In genomic region chr16:29815032-29815721, GRCh38 we compare ENCODE assay signal across 8 cellular contexts. TPM values are rescaled to one million over a fixed set of nuclear protein-coding genes. Genes with fewer than 3 reads are reported as not detected.
A peak's percentile ranks its signal among the peaks of the same experiment; 100 is the strongest.
DNase-seq lines count a peak whose midpoint lies in the region; ATAC-seq, FAIRE-seq and TF ChIP-seq lines count a peak whose summit lies in the region.

No MANE protein-coding gene starts in this region.

- peak overlapping the region; percentile 97 for H3K27ac ChIP-seq in WERI-Rb-1
- H3K27ac ChIP-seq in H1 (ENCODE audit: low read depth, low read length) = no peak overlapping the region

- H3K23ac ChIP-seq in H1 (ENCODE audit: insufficient read length) = no peak overlapping the region

- no peak for TF ChIP-seq EP300 in H1 (IDR thresholded peaks at IDR 0.05; ENCODE audit: borderline replicate concordance in 1 of 2, low read depth in 2 of 2, low read length in 2 of 2)

- no peaks in the 10 kb centered on the region for H3K27me3 Mint-ChIP-seq in nephron (ENCODE audit: low read depth)

- H2AFZ ChIP-seq in H1 (ENCODE audit: low read length) = no peak overlapping the region

- H3K79me1 ChIP-seq in H1 (ENCODE audit: low read depth, low read length) = no peaks in the 10 kb centered on the region; the same call in none of the 2 replicates

- TF ChIP-seq CTCF in WERI-Rb-1 (IDR thresholded peaks at IDR 0.05; ENCODE audit: low read depth, low read length) = no peak
- no peak for TF ChIP-seq CTCF in H1 (IDR thresholded peaks at IDR 0.05; ENCODE audit: control extremely low read depth in 1 of 3, insufficient read depth in 1 of 3, low read depth in 1 of 3, low read length in 3 of 3)
- TF ChIP-seq CTCF in nephron (IDR thresholded peaks at IDR 0.05; ENCODE audit: unreplicated experiment in 3 of 3) = no peak

- H3K14ac ChIP-seq in H1 (ENCODE audit: insufficient read length) = no peak overlapping the region

- peak overlapping the region; percentile 16 to 39 (median 36); a peak in 5 of 7 replicates for H3K9ac ChIP-seq in H1 (replicated peaks in 1 of 4; ENCODE audit: extremely low read depth in 1 of 4, low read depth in 3 of 4, low read length in 3 of 4)

- POLR2A ChIA-PET in H1 (lab: Charles Lee; ENCODE audit: partially characterized antibody) = interaction anchor here (0.5 to 16.6 kb wide), 27 partner anchors 8 to 213 kb away, joined by 3 to 167 read pairs (median 4); partner anchors contain the start of genes CDIPT, HIRIP3, KCTD13 and KIF22

- no peak for FAIRE-seq in H1 (lab: Jason Lieb, UNC)

- H3K4me1 Mint-ChIP-seq in nephron = peaks cover 57% of the 10 kb centered on the region

- peaks cover 2 to 4% of the 10 kb centered on the region in 2 experiments for H4K20me1 ChIP-seq in H1 (replicated peaks in 1 of 2; ENCODE audit: control insufficient read depth in 1 of 2, insufficient read depth in 2 of 2, low read length in 2 of 2)

- peak overlapping the region; percentile 92; the same call in 1 of the 2 replicates for H2BK12ac ChIP-seq in H1 (ENCODE audit: low read depth, low read length)

- H3K56ac ChIP-seq in H1 (replicated peaks; ENCODE audit: insufficient read length, low read depth, low read length) = peak overlapping the region; percentile 14

- TF ChIP-seq POLR2A in H1 (IDR thresholded peaks at IDR 0.05; ENCODE audit: control extremely low read depth in 1 of 2, low read depth in 2 of 2, low read length in 2 of 2) = no peak

- peak overlapping the region; percentile 81 for H3K4me3 ChIP-seq in WERI-Rb-1 (ENCODE audit: low read depth, low read length)
- H3K4me3 ChIP-seq in H1 (ENCODE audit: extremely low read depth in 1 of 4, insufficient read depth in 2 of 4, low read depth in 3 of 4, low read length in 4 of 4) = peak overlapping the region; percentile 59 to 91 (median 83)

- H3K36me3 ChIP-seq in WERI-Rb-1 (peaks cover 30% of the 10 kb centered on the region), H1 (ENCODE audit: control insufficient read depth in 2 of 4, insufficient read depth in 4 of 4, low read length in 3 of 4) (peaks cover 11 to 26% (median 17%) of the 10 kb centered on the region in 4 experiments)

- peak overlapping the region; percentile 82; the same call in 1 of the 2 replicates for H2BK15ac ChIP-seq in H1 (ENCODE audit: low read length)

- H2AK5ac ChIP-seq in H1 (ENCODE audit: low read depth, low read length) = no peak overlapping the region; the same call in 1 of the 2 replicates

- H2BK20ac ChIP-seq in H1 (ENCODE audit: low read length) = peak overlapping the region; percentile 13; the same call in 1 of the 2 replicates

- TF ChIP-seq RAD21 in H1 (IDR thresholded peaks at IDR 0.05 in 1 of 2, conservative IDR thresholded peaks at IDR 0.05 in 1 of 2; ENCODE audit: low read depth in 2 of 2, low read length in 2 of 2) = no peak

- peaks cover 0 to 41% (median 28%) of the 10 kb centered on the region in 4 experiments; a peak in 6 of 7 replicates for H3K4me1 ChIP-seq in H1 (replicated peaks in 1 of 4; ENCODE audit: control insufficient read depth in 3 of 4, insufficient read depth in 4 of 4, low read length in 3 of 4)

- DNase-seq in activated effector memory CD4-positive, alpha-beta T cell treated with anti-CD3 and anti-CD28 coated beads, Interleukin-2, amount 50 U/mL, for 16 hours = peak; percentile 85
- no peak for DNase-seq in activated effector memory CD4-positive, alpha-beta T cell treated with Interleukin-2 at 50 U/mL for 16 hours
- DNase-seq in WERI-Rb-1 (no peak), H1 (ENCODE audit: low read depth in 1 of 2, low spot score in 2 of 2) (peak in 1 of 2 experiments; percentile 61), germinal center (ENCODE audit: low spot score) (no peak), GM19238 (ENCODE audit: insufficient read length, low spot score) (no peak)

- 3% methylated on average over 34 of the region's 39 CpGs; no CpG with 5 or more reads in 1 of the 2 experiments for WGBS in H1 (ENCODE audit: extremely low coverage in 1 of 2, insufficient coverage in 1 of 2, insufficient read length in 1 of 2, insufficient replicate concordance in 2 of 2, low coverage in 1 of 2, low lambda C conversion rate in 2 of 2, missing lambda C conversion rate in 1 of 2), 2 experiments

- H3K4me3 Mint-ChIP-seq in nephron = peak overlapping the region; percentile 93 to 96 (median 94)

- H4K8ac ChIP-seq in H1 (ENCODE audit: extremely low read depth, insufficient read depth, low read length) = peak overlapping the region; percentile 17; the same call in 1 of the 2 replicates

- H4K91ac ChIP-seq in H1 (replicated peaks; ENCODE audit: insufficient read length, low read length) = peak overlapping the region; percentile 48

- ATAC-seq in HG02642 (IDR thresholded peaks at IDR 0.05; ENCODE audit: poor library complexity, unreplicated experiment) = no peak

- H3K27ac Mint-ChIP-seq in nephron = peak overlapping the region; percentile 94 to 97 (median 94)

- peak overlapping the region; percentile 90 for H3K18ac ChIP-seq in H1 (ENCODE audit: extremely low read depth, low read length)

- H2BK5ac ChIP-seq in H1 (ENCODE audit: low read depth, low read length) = peak overlapping the region; percentile 89

- CTCF ChIA-PET in H1 (lab: Charles Lee; ENCODE audit: partially characterized antibody) = interaction anchor here (0.6 to 17.5 kb wide), 15 partner anchors 7 to 216 kb away, joined by 3 to 212 read pairs (median 4); partner anchors contain the start of genes KIF22, MAZ and TLCD3B

- no peaks in the 10 kb centered on the region for H3K9me3 Mint-ChIP-seq in nephron

- peaks cover 29% of the 10 kb centered on the region for H3K36me3 Mint-ChIP-seq in nephron (ENCODE audit: low read depth)

- H2BK120ac ChIP-seq in H1 (replicated peaks; ENCODE audit: low read depth, low read length) = no peak overlapping the region

- H3K4me2 ChIP-seq in H1 (ENCODE audit: insufficient read depth in 1 of 2, low read depth in 2 of 2, low read length in 2 of 2) = peak overlapping the region; percentile 91 to 92

- no peaks in the 10 kb centered on the region for H3K9me3 ChIP-seq in WERI-Rb-1 (ENCODE audit: severe bottlenecking)
- no peaks in the 10 kb centered on the region for H3K9me3 ChIP-seq in H1 (ENCODE audit: insufficient read depth in 2 of 2, low read depth in 1 of 2, low read length in 1 of 2)

- no peaks in the 10 kb centered on the region for H3K27me3 ChIP-seq in WERI-Rb-1 (ENCODE audit: insufficient read depth, low read depth, severe bottlenecking)
- H3K27me3 ChIP-seq in H1 (replicated peaks in 1 of 4; ENCODE audit: control insufficient read depth in 3 of 4, extremely low read depth in 1 of 4, insufficient read depth in 3 of 4, low read length in 3 of 4) = no peaks in the 10 kb centered on the region

- peaks cover 27% of the 10 kb centered on the region for H3K23me2 ChIP-seq in H1 (ENCODE audit: low read depth, low read length)

- no peak overlapping the region for H3K4ac ChIP-seq in H1 (replicated peaks; ENCODE audit: insufficient read length, low read depth, low read length)

- H3K79me2 ChIP-seq in H1 (ENCODE audit: control insufficient read depth in 1 of 2, insufficient read depth in 2 of 2, low read length in 2 of 2) = peaks cover 0 to 26% of the 10 kb centered on the region in 2 experiments; a peak in 1 of 4 replicates

- H4K5ac ChIP-seq in H1 (ENCODE audit: insufficient read length, low read depth, low read length) = no peak overlapping the region

RNA-seq across cellular contexts. Expression of gene PAGR1, which starts 0.8 kb away (rescaled TPM):
- total RNA-seq in H1 (2021; fragmentation: NEBNext Ultra II Directional; extraction: Animal tissue kit (Norgen Biotek cat#: 25700)) = 56.4 and 56.6 TPM in 2 replicates
- polyA plus RNA-seq in H1 (2011; rRNA removed) = 35.4 and 53.5 TPM in 2 replicates
- polyA plus RNA-seq in H1 (2011; cell fraction: cytosol; rRNA removed) = 61.5 TPM
- polyA plus RNA-seq in H1 (2011; cell fraction: nucleus; rRNA removed) = 143 TPM
- polyA plus RNA-seq in H1 (2012, experiment 1 of 2) = 53.2 to 67.0 TPM (median 62.3 TPM) in 4 replicates
- 60.2 TPM for polyA plus RNA-seq in H1 (2012, experiment 2 of 2)
- polyA plus RNA-seq in H1 (2013, experiment 1 of 2) = 43.2 TPM
- 44.5 TPM for polyA plus RNA-seq in H1 (2013, experiment 2 of 2)
- 5.8 and 8.3 TPM in 2 replicates for polyA minus RNA-seq in H1 (2011; rRNA and poly(A)+ RNA removed)
- 19.6 TPM for polyA minus RNA-seq in H1 (2011; cell fraction: cytosol; rRNA and poly(A)+ RNA removed)
- 30.1 TPM for polyA minus RNA-seq in H1 (2011; cell fraction: nucleus; rRNA and poly(A)+ RNA removed)

RNA-seq across cellular contexts. Expression of gene PRRT2, which starts 3.2 kb away (rescaled TPM):
- 12.8 and 16.6 TPM in 2 replicates for total RNA-seq in H1 (2021; fragmentation: NEBNext Ultra II Directional; extraction: Animal tissue kit (Norgen Biotek cat#: 25700))
- polyA plus RNA-seq in H1 (2011; rRNA removed) = 32.6 and 49.7 TPM in 2 replicates
- 36.1 TPM for polyA plus RNA-seq in H1 (2011; cell fraction: cytosol; rRNA removed)
- 233 TPM for polyA plus RNA-seq in H1 (2011; cell fraction: nucleus; rRNA removed)
- 25.4 to 32.2 TPM (median 26.8 TPM) in 4 replicates for polyA plus RNA-seq in H1 (2012, experiment 1 of 2)
- polyA plus RNA-seq in H1 (2012, experiment 2 of 2) = 12.5 TPM
- polyA plus RNA-seq in H1 (2013, experiment 1 of 2) = 16.5 TPM
- 13.8 TPM for polyA plus RNA-seq in H1 (2013, experiment 2 of 2)
- polyA minus RNA-seq in H1 (2011; rRNA and poly(A)+ RNA removed) = 4.5 and 8.5 TPM in 2 replicates
- polyA minus RNA-seq in H1 (2011; cell fraction: cytosol; rRNA and poly(A)+ RNA removed) = 5.9 TPM
- 29.9 TPM for polyA minus RNA-seq in H1 (2011; cell fraction: nucleus; rRNA and poly(A)+ RNA removed)

RNA-seq across cellular contexts. Expression of gene MVP, which starts 5.1 kb away (rescaled TPM):
- 1.9 and 2.9 TPM in 2 replicates for total RNA-seq in H1 (2021; fragmentation: NEBNext Ultra II Directional; extraction: Animal tissue kit (Norgen Biotek cat#: 25700))
- 1.9 and 4.3 TPM in 2 replicates for polyA plus RNA-seq in H1 (2011; rRNA removed)
- 4.8 TPM for polyA plus RNA-seq in H1 (2011; cell fraction: cytosol; rRNA removed)
- 18.5 TPM for polyA plus RNA-seq in H1 (2011; cell fraction: nucleus; rRNA removed)
- polyA plus RNA-seq in H1 (2012, experiment 1 of 2) = 2.4 to 5.6 TPM (median 3.9 TPM) in 4 replicates
- polyA plus RNA-seq in H1 (2012, experiment 2 of 2) = 1.9 TPM
- polyA plus RNA-seq in H1 (2013, experiment 1 of 2) = 1.4 TPM
- polyA plus RNA-seq in H1 (2013, experiment 2 of 2) = 1.6 TPM
- polyA minus RNA-seq in H1 (2011; rRNA and poly(A)+ RNA removed) = 6.9 and 15.2 TPM in 2 replicates
- 4.5 TPM for polyA minus RNA-seq in H1 (2011; cell fraction: cytosol; rRNA and poly(A)+ RNA removed)
- 3.7 TPM for polyA minus RNA-seq in H1 (2011; cell fraction: nucleus; rRNA and poly(A)+ RNA removed)

RNA-seq across cellular contexts. Expression of gene MAZ, which starts 8.8 kb away (rescaled TPM):
- total RNA-seq in H1 (2021; fragmentation: NEBNext Ultra II Directional; extraction: Animal tissue kit (Norgen Biotek cat#: 25700)) = 376 and 380 TPM in 2 replicates
- polyA plus RNA-seq in H1 (2011; rRNA removed) = 219 and 357 TPM in 2 replicates
- polyA plus RNA-seq in H1 (2011; cell fraction: cytosol; rRNA removed) = 226 TPM
- 465 TPM for polyA plus RNA-seq in H1 (2011; cell fraction: nucleus; rRNA removed)
- 359 to 553 TPM (median 440 TPM) in 4 replicates for polyA plus RNA-seq in H1 (2012, experiment 1 of 2)
- polyA plus RNA-seq in H1 (2012, experiment 2 of 2) = 327 TPM
- 126 TPM for polyA plus RNA-seq in H1 (2013, experiment 1 of 2)
- 116 TPM for polyA plus RNA-seq in H1 (2013, experiment 2 of 2)
- 294 and 426 TPM in 2 replicates for polyA minus RNA-seq in H1 (2011; rRNA and poly(A)+ RNA removed)
- polyA minus RNA-seq in H1 (2011; cell fraction: cytosol; rRNA and poly(A)+ RNA removed) = 315 TPM
- 159 TPM for polyA minus RNA-seq in H1 (2011; cell fraction: nucleus; rRNA and poly(A)+ RNA removed)

RNA-seq across cellular contexts. Expression of gene KIF22, which starts 24.6 kb away (rescaled TPM):
- 142 and 145 TPM in 2 replicates for total RNA-seq in H1 (2021; fragmentation: NEBNext Ultra II Directional; extraction: Animal tissue kit (Norgen Biotek cat#: 25700))
- polyA plus RNA-seq in H1 (2011; rRNA removed) = 139 and 161 TPM in 2 replicates
- 178 TPM for polyA plus RNA-seq in H1 (2011; cell fraction: cytosol; rRNA removed)
- 343 TPM for polyA plus RNA-seq in H1 (2011; cell fraction: nucleus; rRNA removed)
- 136 to 146 TPM (median 138 TPM) in 4 replicates for polyA plus RNA-seq in H1 (2012, experiment 1 of 2)
- 121 TPM for polyA plus RNA-seq in H1 (2012, experiment 2 of 2)
- 91.3 TPM for polyA plus RNA-seq in H1 (2013, experiment 1 of 2)
- polyA plus RNA-seq in H1 (2013, experiment 2 of 2) = 83.2 TPM
- polyA minus RNA-seq in H1 (2011; rRNA and poly(A)+ RNA removed) = 234 and 269 TPM in 2 replicates
- polyA minus RNA-seq in H1 (2011; cell fraction: cytosol; rRNA and poly(A)+ RNA removed) = 97.8 TPM
- 174 TPM for polyA minus RNA-seq in H1 (2011; cell fraction: nucleus; rRNA and poly(A)+ RNA removed)
